Comparison of ENCODE assay signal across 2 cellular contexts in genomic region chr10:30756896-30757295, GRCh38.
TF ChIP-seq lines count a peak whose summit lies in the region.

No MANE protein-coding gene starts in this region.

TF ChIP-seq in HepG2, 621 proteins besides CTCF, POLR2A, EP300 and RAD21:
- no peak for TF ChIP-seq FUBP1 (CRISPR knock-in tag; IDR thresholded peaks at IDR 0.05; ENCODE audit: borderline replicate concordance)
- TF ChIP-seq CEBPB (IDR thresholded peaks at IDR 0.05; ENCODE audit: borderline replicate concordance, low read depth, low read length), result peak; percentile 77
- TF ChIP-seq DNMT1 (CRISPR knock-in tag; IDR thresholded peaks at IDR 0.05), result no peak
- TF ChIP-seq HNRNPUL1 (IDR thresholded peaks at IDR 0.05; ENCODE audit: low read depth, low read length), result no peak
- no peak for TF ChIP-seq ATAD3A (CRISPR knock-in tag; IDR thresholded peaks at IDR 0.05)
- TF ChIP-seq PRMT3 (CRISPR knock-in tag; IDR thresholded peaks at IDR 0.05; ENCODE audit: borderline replicate concordance, low read depth), result no peak
- TF ChIP-seq ZNF790 (CRISPR knock-in tag; IDR thresholded peaks at IDR 0.05; ENCODE audit: borderline replicate concordance), result no peak

TF ChIP-seq in H1, 55 proteins besides CTCF, POLR2A, EP300 and RAD21 (continued from another document):
- peak; percentile 10; the same call in 1 of the 2 replicates for TF ChIP-seq CEBPB (IDR thresholded peaks at IDR 0.05; ENCODE audit: low read depth, low read length)
TF ChIP-seq in H1: peak in this region for 1.
